14 cellular contexts compared by ENCODE assay signal in the genomic region with DNA sequence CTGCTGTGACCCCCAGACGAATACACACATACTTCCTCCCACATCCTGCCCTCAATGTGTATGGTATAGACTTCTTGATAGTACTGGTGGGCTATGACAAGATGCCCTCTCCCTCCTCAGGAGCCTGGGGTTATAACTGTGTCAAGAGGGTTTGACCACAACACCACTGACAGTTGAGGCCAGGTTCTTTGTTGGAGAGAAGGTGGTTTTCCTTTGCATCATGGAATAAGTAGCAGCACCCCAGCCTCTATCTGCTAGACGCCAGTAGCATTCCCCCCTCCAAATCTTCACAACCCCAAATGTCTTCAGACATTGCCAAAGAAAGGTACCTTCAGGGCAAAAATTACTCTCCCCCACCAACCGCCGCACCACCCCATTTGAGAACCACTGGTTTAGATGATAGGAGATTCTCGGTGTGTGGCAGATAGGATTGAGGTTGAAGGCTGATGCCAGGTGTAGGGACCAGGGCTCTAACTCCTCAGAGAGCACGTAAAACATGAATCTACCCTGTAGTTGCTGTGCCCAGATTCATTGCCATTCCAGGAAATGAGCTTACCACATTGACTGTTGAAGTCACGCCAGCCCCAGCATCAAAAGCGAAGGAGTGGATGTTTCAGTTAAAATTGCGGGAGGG. TPM values are rescaled to one million over a fixed set of nuclear protein-coding genes. Genes with fewer than 3 reads are reported as not detected.
DNase-seq lines count a peak whose midpoint lies in the region; ATAC-seq and TF ChIP-seq lines count a peak whose summit lies in the region.
"Had no signal": no experiment of that assay in that cellular context is flagged by ENCODE, and none has a peak within 500 bp of the region (broad histone marks: within the 10 kb centered on the region; RNA-seq: fewer than 3 reads in every experiment).

No MANE protein-coding gene starts in this region.

- WGBS in aorta, 2 donors, result 90 to 93% methylated on average over 9 of the region's 9 CpGs

- CTCF ChIA-PET in A673 (lab: Charles Lee), result no interaction called here

- no peaks in the 10 kb centered on the region for H3K9me3 ChIP-seq in CD4-positive, CD25-positive, alpha-beta regulatory T cell (ENCODE audit: control insufficient read depth in 2 of 2, low read length in 2 of 2)
- H3K9me3 ChIP-seq in A673 (ENCODE audit: low read depth, low read length, poor library complexity, severe bottlenecking) (no peaks in the 10 kb centered on the region), aorta (ENCODE audit: control insufficient read depth, low read length) (no peaks in the 10 kb centered on the region)
- H3K9me3 ChIP-seq: body of pancreas, stomach had no signal

- peak in 2 of 3 donors; percentile 31 to 97 for DNase-seq in CD4-positive, CD25-positive, alpha-beta regulatory T cell
- DNase-seq in GM13977 (ENCODE audit: low spot score) (peak; percentile 12), progenitor cell of endocrine pancreas (ENCODE audit: low spot score, unreplicated experiment) (no peak), A673 (ENCODE audit: low spot score) (no peak), aorta (no peak)
- DNase-seq in activated CD8-positive, alpha-beta memory T cell treated with anti-CD3 and anti-CD28 coated beads, Interleukin-2, amount 50 U/mL, for 48 hours, result peak; percentile 76
- DNase-seq: activated B cell treated with CpG ODN at 0.5 μM for 24 hours, body of pancreas, NCI-H226, stomach had no signal

- H3K4me1 Mint-ChIP-seq in CD4-positive, CD25-positive, alpha-beta regulatory T cell, result peaks cover 10 to 19% (median 14%) of the 10 kb centered on the region in 4 donors
- H3K4me1 Mint-ChIP-seq in progenitor cell of endocrine pancreas (ENCODE audit: low read depth), result no peaks in the 10 kb centered on the region
- H3K4me1 Mint-ChIP-seq: mesothelial cell of epicardium had no signal

- peaks cover 6% of the 10 kb centered on the region for H3K27me3 Mint-ChIP-seq in CD4-positive, CD25-positive, alpha-beta regulatory T cell
- H3K27me3 Mint-ChIP-seq in progenitor cell of endocrine pancreas, result peaks cover 9% of the 10 kb centered on the region

- peak overlapping the region; percentile 29 to 78 (median 74) for H3K4me3 Mint-ChIP-seq in CD4-positive, CD25-positive, alpha-beta regulatory T cell
- H3K4me3 Mint-ChIP-seq in progenitor cell of endocrine pancreas (ENCODE audit: low read depth), result no peak overlapping the region
- H3K4me3 Mint-ChIP-seq: activated B cell treated with CpG ODN at 0.5 μM for 24 hours, mesothelial cell of epicardium had no signal

- POLR2A ChIA-PET in A673 (lab: Charles Lee; ENCODE audit: low non-redundant PET), result no interaction called here

- H3K4me1 ChIP-seq in CD4-positive, CD25-positive, alpha-beta regulatory T cell (ENCODE audit: control insufficient read depth, insufficient read depth, low read length, poor library complexity, severe bottlenecking), result peaks cover 8% of the 10 kb centered on the region
- H3K4me1 ChIP-seq in A673 (ENCODE audit: insufficient read depth, low read length, poor library complexity, severe bottlenecking) (peaks cover 6% of the 10 kb centered on the region), aorta (ENCODE audit: control insufficient read depth in 1 of 2, insufficient read depth in 2 of 2, low read length in 2 of 2) (peaks cover 0 to 2% of the 10 kb centered on the region in 2 donors)
- H3K4me1 ChIP-seq: body of pancreas, stomach had no signal

- no peaks in the 10 kb centered on the region for H3K36me3 Mint-ChIP-seq in CD4-positive, CD25-positive, alpha-beta regulatory T cell
- no peaks in the 10 kb centered on the region for H3K36me3 Mint-ChIP-seq in progenitor cell of endocrine pancreas (ENCODE audit: insufficient read depth)
- H3K36me3 Mint-ChIP-seq: mesothelial cell of epicardium had no signal

- H3K9me3 Mint-ChIP-seq in CD4-positive, CD25-positive, alpha-beta regulatory T cell, result no peaks in the 10 kb centered on the region
- H3K9me3 Mint-ChIP-seq in progenitor cell of endocrine pancreas (ENCODE audit: low read depth), result no peaks in the 10 kb centered on the region
- H3K9me3 Mint-ChIP-seq: activated B cell treated with CpG ODN at 0.5 μM for 24 hours, mesothelial cell of epicardium had no signal

- no peaks in the 10 kb centered on the region for H3K27me3 ChIP-seq in CD4-positive, CD25-positive, alpha-beta regulatory T cell (ENCODE audit: control insufficient read depth, insufficient read depth, low read length)
- H3K27me3 ChIP-seq in A673 (replicated peaks; ENCODE audit: insufficient read depth, low read depth, low read length, poor library complexity), result no peaks in the 10 kb centered on the region
- H3K27me3 ChIP-seq in aorta (ENCODE audit: control insufficient read depth in 1 of 2, insufficient read depth in 2 of 2, low read length in 1 of 2), result no peaks in the 10 kb centered on the region
- H3K27me3 ChIP-seq: body of pancreas had no signal

- H3K4me3 ChIP-seq in CD4-positive, CD25-positive, alpha-beta regulatory T cell (ENCODE audit: low read depth, low read length), result peak overlapping the region; percentile 67
- H3K4me3 ChIP-seq in A673 (ENCODE audit: low read depth, low read length, poor library complexity, severe bottlenecking) (no peak overlapping the region), aorta (ENCODE audit: low read length in 2 of 2) (no peak overlapping the region)
- H3K4me3 ChIP-seq: body of pancreas, stomach had no signal

- peak overlapping the region; percentile 53 to 96 (median 89) for H3K27ac Mint-ChIP-seq in CD4-positive, CD25-positive, alpha-beta regulatory T cell
- peak overlapping the region; percentile 2 for H3K27ac Mint-ChIP-seq in progenitor cell of endocrine pancreas
- H3K27ac Mint-ChIP-seq: activated B cell treated with CpG ODN at 0.5 μM for 24 hours, mesothelial cell of epicardium had no signal

- no TSS peak for BruUV-seq in A673 (replicated peaks; lab: Mats Ljungman, UMichigan)

- H3K27ac ChIP-seq in CD4-positive, CD25-positive, alpha-beta regulatory T cell (ENCODE audit: insufficient read depth, low read length, poor library complexity, severe bottlenecking), result no peak overlapping the region
- H3K27ac ChIP-seq in A673 (ENCODE audit: low read depth, low read length, poor library complexity, severe bottlenecking) (no peak overlapping the region), aorta (ENCODE audit: low read depth in 1 of 2, low read length in 2 of 2) (no peak overlapping the region)
- H3K27ac ChIP-seq: body of pancreas, stomach had no signal

- peak; percentile 78 to 82 for ATAC-seq in CD4-positive, CD25-positive, alpha-beta regulatory T cell (ENCODE audit: low read depth in 2 of 2)
- ATAC-seq in GM19395 (IDR thresholded peaks at IDR 0.05; ENCODE audit: unreplicated experiment) (no peak), aorta (ENCODE audit: low FRiP score) (no peak)
- ATAC-seq: body of pancreas, HCT116 had no signal

- in situ Hi-C loops in GM13977 (cut with MboI; ENCODE audit: low pct_unique_long_range_greater_than_20kb, low sequenced_read_pairs, unreplicated experiment), result no loop called here

- no peaks in the 10 kb centered on the region for H3K36me3 ChIP-seq in CD4-positive, CD25-positive, alpha-beta regulatory T cell (ENCODE audit: control insufficient read depth, insufficient read depth, low read length)
- no peaks in the 10 kb centered on the region for H3K36me3 ChIP-seq in A673 (ENCODE audit: insufficient read depth, low read length, poor library complexity, severe bottlenecking)
- no peaks in the 10 kb centered on the region for H3K36me3 ChIP-seq in aorta (ENCODE audit: control insufficient read depth in 1 of 2, insufficient read depth in 2 of 2, low read length in 1 of 2)
- H3K36me3 ChIP-seq: stomach had no signal

- no peak for TF ChIP-seq CTCF in GM13977 (IDR thresholded peaks at IDR 0.05; ENCODE audit: extremely low read depth, insufficient read depth, missing control alignments)
- no peak for TF ChIP-seq CTCF in progenitor cell of endocrine pancreas (IDR thresholded peaks at IDR 0.05; ENCODE audit: unreplicated experiment)
- no peak for TF ChIP-seq CTCF in A673 (conservative IDR thresholded peaks at IDR 0.05; ENCODE audit: low read depth, low read length)

- intact Hi-C loops in A673 (cut with micrococcal nuclease; ENCODE audit: unreplicated experiment), result no loop called here
- intact Hi-C loops in aorta (cut with DNase I), result no loop called here

RNA-seq across cellular contexts. Expression of a gene that starts 5.5 kb away (rescaled TPM):
- total RNA-seq in CD4-positive, CD25-positive, alpha-beta regulatory T cell, result 0.35 TPM
- polyA plus RNA-seq in CD4-positive, CD25-positive, alpha-beta regulatory T cell, result under 1 TPM in 1 of 4 donors, not detected in 3; 0.27 TPM
- total RNA-seq in progenitor cell of endocrine pancreas (1.9 and 2.8 TPM in 2 replicates), A673 (2021) (0.15 TPM in 1 of 2 replicates, not detected in the other), aorta (10 to 100 TPM; 19.9 to 31.6 TPM)
- polyA plus RNA-seq in aorta, result 10 to 100 TPM; 10.1 to 24.3 TPM
- total RNA-seq: osteocyte had no signal

Comparison
In these comparisons a context has a peak if more than half of its experiments do, and no peak if none do; other contexts are left out.
1. ATAC-seq: peak in CD4-positive, CD25-positive, alpha-beta regulatory T cell (2 of 2); none in GM19395 (single experiment) and aorta (single experiment).
2. DNase-seq: peak in CD4-positive, CD25-positive, alpha-beta regulatory T cell (2 of 3), GM13977 (single experiment) and activated CD8-positive, alpha-beta memory T cell treated with anti-CD3 and anti-CD28 coated beads, Interleukin-2, amount 50 U/mL, for 48 hours (single experiment); none in progenitor cell of endocrine pancreas (single experiment), A673 (single experiment) and aorta (0 of 2).